9 cellular contexts compared by ENCODE assay signal in the genomic region with DNA sequence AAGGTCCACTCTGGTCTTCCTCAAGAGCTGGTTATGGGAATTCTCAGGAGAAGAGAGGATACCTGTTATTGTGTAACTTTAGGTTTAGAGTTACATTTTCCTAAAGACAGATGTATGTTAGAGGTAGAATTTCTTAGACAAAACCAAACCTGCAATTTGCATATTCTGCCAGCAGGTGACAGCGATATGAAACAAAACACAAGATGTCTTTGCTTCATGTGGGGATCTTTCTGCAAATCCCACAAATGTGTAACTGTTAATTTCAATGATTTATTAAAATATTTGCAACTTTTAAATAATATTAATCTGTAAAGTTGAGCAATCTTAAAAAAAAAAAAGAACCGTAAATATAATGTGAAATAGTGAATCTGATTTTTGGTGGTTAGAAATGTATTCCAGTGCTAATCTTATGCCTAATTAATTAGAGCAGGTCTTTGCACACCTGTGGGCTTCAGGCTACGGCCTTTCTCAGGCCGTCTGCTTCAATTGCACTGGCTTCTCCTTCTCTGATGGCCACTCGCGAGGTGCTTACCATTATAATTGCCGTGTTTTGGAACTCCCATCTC. TPM values are rescaled to one million over a fixed set of nuclear protein-coding genes. Genes with fewer than 3 reads are reported as not detected.
A peak's percentile ranks its signal among the peaks of the same experiment; 100 is the strongest.
DNase-seq lines count a peak whose midpoint lies in the region; ATAC-seq, FAIRE-seq and TF ChIP-seq lines count a peak whose summit lies in the region.
"Had no signal": no experiment of that assay in that cellular context is flagged by ENCODE, and none has a peak within 500 bp of the region (broad histone marks: within the 10 kb centered on the region; RNA-seq: fewer than 3 reads in every experiment).

No MANE protein-coding gene starts in this region.

- peak; percentile 68 for DNase-seq in NCI-H82 (lab: John Stamatoyannopoulos, UW)
- no peak for DNase-seq in NCI-H82 treated with DMSO at 0.1 percent for 48 hours (lab: John Stamatoyannopoulos, UW; ENCODE audit: unreplicated experiment)
- peak; percentile 55 for DNase-seq in MM.1S
- DNase-seq in bronchial epithelial cell (ENCODE audit: low read depth), result peak; percentile 6
- no peak for DNase-seq in pancreas
- DNase-seq in SW 1271 (lab: John Stamatoyannopoulos, UW), result no peak
- no peak for DNase-seq in stimulated activated naive CD4-positive, alpha-beta T cell (lab: John Stamatoyannopoulos, UW)
- no peak for DNase-seq in NCI-H2081 (lab: John Stamatoyannopoulos, UW)
- DNase-seq: NCI-H510A treated with DMSO at 0.1 percent for 48 hours had no signal

- no peaks in the 10 kb centered on the region for H3K79me2 ChIP-seq in MM.1S (ENCODE audit: low read length)

- H3K9me2 ChIP-seq in MM.1S (replicated peaks; ENCODE audit: insufficient read depth, low read length), result no peaks in the 10 kb centered on the region

- H3K27ac ChIP-seq in MM.1S (ENCODE audit: low read length) (no peak overlapping the region), pancreas (no peak overlapping the region)

- no peak overlapping the region for H3K4me3 ChIP-seq in MM.1S (ENCODE audit: low read length)
- no peak overlapping the region for H3K4me3 ChIP-seq in bronchial epithelial cell (ENCODE audit: low read depth, low read length)
- no peak overlapping the region for H3K4me3 ChIP-seq in pancreas

- no peaks in the 10 kb centered on the region for H3K36me3 ChIP-seq in MM.1S (replicated peaks; ENCODE audit: insufficient read depth, low read length)
- no peaks in the 10 kb centered on the region for H3K36me3 ChIP-seq in bronchial epithelial cell (ENCODE audit: control insufficient read depth, insufficient read depth, low read length)
- H3K36me3 ChIP-seq in pancreas, result no peaks in the 10 kb centered on the region

- no peaks in the 10 kb centered on the region for H3K4me1 ChIP-seq in MM.1S (ENCODE audit: low read length)
- H3K4me1 ChIP-seq in pancreas, result no peaks in the 10 kb centered on the region

- H3K9ac ChIP-seq in MM.1S (ENCODE audit: low read length), result no peak overlapping the region

- H3K9me3 ChIP-seq in MM.1S (replicated peaks; ENCODE audit: insufficient read depth, low read length) (no peaks in the 10 kb centered on the region), pancreas (no peaks in the 10 kb centered on the region)

- H2AFZ ChIP-seq in MM.1S (ENCODE audit: low read length), result no peak overlapping the region

- no peak for ATAC-seq in pancreas

- intact Hi-C loops in pancreas (cut with DNase I), result no loop called here

- H4K20me1 ChIP-seq in MM.1S (ENCODE audit: insufficient read depth, low read length), result no peaks in the 10 kb centered on the region

- TF ChIP-seq CTCF in MM.1S (IDR thresholded peaks at IDR 0.05; ENCODE audit: low read length) (peak; percentile 82), bronchial epithelial cell (IDR thresholded peaks at IDR 0.05; ENCODE audit: insufficient read depth, low read length, severe bottlenecking) (peak; percentile 3), pancreas (IDR thresholded peaks at IDR 0.05) (peak; percentile 13 to 24 (median 18))

- FAIRE-seq in bronchial epithelial cell (lab: Jason Lieb, UNC) (no peak), pancreas (lab: Jason Lieb, UNC) (peak; percentile 32)

- no peaks in the 10 kb centered on the region for H3K27me3 ChIP-seq in MM.1S (replicated peaks; ENCODE audit: insufficient read depth, low read length)
- no peaks in the 10 kb centered on the region for H3K27me3 ChIP-seq in bronchial epithelial cell (ENCODE audit: control insufficient read depth, insufficient read depth, low read length)
- no peaks in the 10 kb centered on the region for H3K27me3 ChIP-seq in pancreas

- no peak overlapping the region for H3K4me2 ChIP-seq in MM.1S (ENCODE audit: low read depth, low read length)

- no peaks in the 10 kb centered on the region for H3F3A ChIP-seq in MM.1S (ENCODE audit: insufficient read depth, low read length)

- WGBS in pancreas, 2 donors, result 93 to 97% methylated on average over 7 of the region's 7 CpGs

RNA-seq across cellular contexts. Expression of a gene that starts 33.4 kb away (rescaled TPM):
- total RNA-seq in bronchial epithelial cell (0.13 and 0.26 TPM in 2 replicates), pancreas (1 to 10 TPM in 4 of 6 donors, under 1 TPM in 2; 0.66 to 3.6 (median 1.4) TPM)
- 1 to 10 TPM; 1.0 to 1.5 TPM for polyA plus RNA-seq in pancreas

Comparison
In these comparisons a context has a peak if more than half of its experiments do, and no peak if none do; other contexts are left out.
1. DNase-seq: peak in NCI-H82 (single experiment), MM.1S (single experiment) and bronchial epithelial cell (single experiment); none in NCI-H82 treated with DMSO at 0.1 percent for 48 hours (single experiment), pancreas (0 of 6), SW 1271 (0 of 2), stimulated activated naive CD4-positive, alpha-beta T cell (0 of 6) and NCI-H2081 (0 of 2).
2. CTCF ChIP-seq: peak in every context shown above with its lines; median percentile 82 in MM.1S; 18 in pancreas; 3 in bronchial epithelial cell.